11 cellular contexts compared by ENCODE assay signal in genomic region chr7:90552521-90552920, GRCh38. TPM values are rescaled to one million over a fixed set of nuclear protein-coding genes. Genes with fewer than 3 reads are reported as not detected.
A peak's percentile ranks its signal among the peaks of the same experiment; 100 is the strongest.
DNase-seq lines count a peak whose midpoint lies in the region; ATAC-seq and TF ChIP-seq lines count a peak whose summit lies in the region.
"Had no signal": no experiment of that assay in that cellular context is flagged by ENCODE, and none has a peak within 500 bp of the region (broad histone marks: within the 10 kb centered on the region; RNA-seq: fewer than 3 reads in every experiment).

No MANE protein-coding gene starts in this region.

- TF ChIP-seq EP300 in esophagus muscularis mucosa (IDR thresholded peaks at IDR 0.05): no peak

- BruUV-seq in PC-3 (replicated peaks; lab: Mats Ljungman, UMichigan): no TSS peak

- no peaks in the 10 kb centered on the region for H3K9me2 ChIP-seq in PC-3 (replicated peaks; ENCODE audit: low read length)

- no peaks in the 10 kb centered on the region for H3K4me1 ChIP-seq in heart left ventricle
- H3K4me1 ChIP-seq in right atrium auricular region: no peaks in the 10 kb centered on the region
- peaks cover 6% of the 10 kb centered on the region; the same call in 1 of the 2 replicates for H3K4me1 ChIP-seq in PC-3 (ENCODE audit: insufficient read depth, low read length)
- H3K4me1 ChIP-seq in esophagus muscularis mucosa: no peaks in the 10 kb centered on the region
- no peaks in the 10 kb centered on the region for H3K4me1 ChIP-seq in tibial artery

- no peak overlapping the region for H3K4me2 ChIP-seq in PC-3 (ENCODE audit: low read length)

- H3K36me3 ChIP-seq in heart left ventricle (no peaks in the 10 kb centered on the region), right atrium auricular region (no peaks in the 10 kb centered on the region), PC-3 (ENCODE audit: low read depth, low read length) (no peaks in the 10 kb centered on the region), esophagus muscularis mucosa (no peaks in the 10 kb centered on the region), tibial artery (no peaks in the 10 kb centered on the region)

- no peaks in the 10 kb centered on the region for H3K27me3 ChIP-seq in heart left ventricle
- H3K27me3 ChIP-seq in right atrium auricular region: no peaks in the 10 kb centered on the region
- no peaks in the 10 kb centered on the region for H3K27me3 ChIP-seq in PC-3 (ENCODE audit: low read length)
- H3K27me3 ChIP-seq in esophagus muscularis mucosa: no peaks in the 10 kb centered on the region
- no peaks in the 10 kb centered on the region for H3K27me3 ChIP-seq in tibial artery

- peak in 11 of 12 donors; percentile 18 to 63 (median 49) for TF ChIP-seq CTCF in heart left ventricle (IDR thresholded peaks at IDR 0.05)
- peak in 1 of 2 donors; percentile 56 for TF ChIP-seq CTCF in right atrium auricular region (IDR thresholded peaks at IDR 0.05)
- TF ChIP-seq CTCF in PC-3 (conservative IDR thresholded peaks at IDR 0.05; ENCODE audit: low read depth, low read length): peak; percentile 53; the same call in 1 of the 2 replicates
- peak; percentile 12 to 33 (median 27) for TF ChIP-seq CTCF in esophagus muscularis mucosa (IDR thresholded peaks at IDR 0.05)
- peak; percentile 29 to 37 for TF ChIP-seq CTCF in tibial artery (IDR thresholded peaks at IDR 0.05)

- H2AFZ ChIP-seq in PC-3 (ENCODE audit: low read length): no peak overlapping the region

- H3K79me2 ChIP-seq in PC-3 (ENCODE audit: low read length): no peaks in the 10 kb centered on the region

- no peaks in the 10 kb centered on the region for H3F3A ChIP-seq in PC-3 (ENCODE audit: low read length, unreplicated experiment)

- peak in 1 of 4 donors; percentile 57 for ATAC-seq in heart left ventricle
- ATAC-seq in PC-3: peak; percentile 79
- ATAC-seq in GM21526 (IDR thresholded peaks at IDR 0.05; ENCODE audit: low FRiP score, unreplicated experiment): no peak
- no peak for ATAC-seq in activated naive CD4-positive, alpha-beta T cell treated with anti-CD3 and anti-CD28 coated beads, Interleukin-2, amount 50 U/mL, for 72 hours

- WGBS in heart left ventricle, 4 donors: 49 to 71% (median 56%) methylated on average over 1 of the region's 1 CpG
- WGBS in esophagus muscularis mucosa: 71% methylated on average over 1 of the region's 1 CpG

- intact Hi-C loops in heart left ventricle (cut with DNase I) (loop anchor here in 9 of 10 donors (1.0 to 5.0 kb wide), 9 partner anchors 45 to 485 kb away; partner anchors contain the start of gene CDK14 (in 1 of the 9)), PC-3 (cut with micrococcal nuclease) (loop anchor here (1.0 to 5.0 kb wide), 2 partner anchors 45 to 482 kb away; partner anchors contain the start of gene CDK14), esophagus muscularis mucosa (cut with DNase I) (loop anchor here (5.0 to 10.0 kb wide), 2 partner anchors 75 to 482 kb away; no protein-coding TSS in a partner anchor), tibial artery (cut with DNase I; ENCODE audit: low total_unique reads) (loop anchor here (1.0 to 5.0 kb wide), 2 partner anchors 45 to 485 kb away; no protein-coding TSS in a partner anchor)

- CTCF ChIA-PET in PC-3 (lab: Charles Lee): interaction anchor here (0.7 kb wide), 1 partner anchor 398 kb away, joined by 5 read pairs; no protein-coding TSS in a partner anchor

- no peaks in the 10 kb centered on the region for H3K9me3 Mint-ChIP-seq in activated naive CD4-positive, alpha-beta T cell treated with anti-CD3 and anti-CD28 coated beads, Interleukin-2, amount 50 U/mL, for 72 hours

- H3K27ac ChIP-seq in heart left ventricle: no peak overlapping the region
- H3K27ac ChIP-seq in right atrium auricular region: no peak overlapping the region
- H3K27ac ChIP-seq in PC-3 (ENCODE audit: low read length): no peak overlapping the region
- H3K27ac ChIP-seq in esophagus muscularis mucosa (replicated peaks in 1 of 4): no peak overlapping the region
- no peak overlapping the region for H3K27ac ChIP-seq in tibial artery

- TF ChIP-seq POLR2A in heart left ventricle (IDR thresholded peaks at IDR 0.05) (no peak), esophagus muscularis mucosa (IDR thresholded peaks at IDR 0.05; ENCODE audit: low read depth) (no peak)

- H4K20me1 ChIP-seq in PC-3 (ENCODE audit: low read length): no peaks in the 10 kb centered on the region

- no peak overlapping the region for H3K27ac Mint-ChIP-seq in activated naive CD4-positive, alpha-beta T cell treated with anti-CD3 and anti-CD28 coated beads, Interleukin-2, amount 50 U/mL, for 72 hours
- H3K27ac Mint-ChIP-seq: CD8-positive, alpha-beta memory T cell had no signal

- H3K4me3 ChIP-seq in heart left ventricle (no peak overlapping the region), right atrium auricular region (no peak overlapping the region), PC-3 (ENCODE audit: low read length) (no peak overlapping the region), esophagus muscularis mucosa (no peak overlapping the region), tibial artery (no peak overlapping the region)

- no peak overlapping the region for H3K9ac ChIP-seq in PC-3 (ENCODE audit: low read length)

- POLR2A ChIA-PET in PC-3 (lab: Charles Lee; ENCODE audit: unreplicated experiment): no interaction called here

- H3K9me3 ChIP-seq in heart left ventricle: no peaks in the 10 kb centered on the region
- H3K9me3 ChIP-seq in right atrium auricular region: no peaks in the 10 kb centered on the region
- no peaks in the 10 kb centered on the region for H3K9me3 ChIP-seq in PC-3 (ENCODE audit: low read length)
- no peaks in the 10 kb centered on the region for H3K9me3 ChIP-seq in esophagus muscularis mucosa
- H3K9me3 ChIP-seq in tibial artery: no peaks in the 10 kb centered on the region

- DNase-seq in heart left ventricle (no peak), right atrium auricular region (ENCODE audit: low spot score) (no peak), PC-3 (peak; percentile 61), esophagus muscularis mucosa (ENCODE audit: extremely low spot score) (no peak), tibial artery (no peak), ecto neural progenitor cell (ENCODE audit: low spot score) (no peak)
- no peak for DNase-seq in activated naive CD4-positive, alpha-beta T cell treated with anti-CD3 and anti-CD28 coated beads, Interleukin-2, amount 50 U/mL, for 72 hours (ENCODE audit: low spot score in 2 of 2)
- DNase-seq: CD8-positive, alpha-beta memory T cell; NCI-H146; T-helper 1 cell had no signal

- H3K36me3 Mint-ChIP-seq in activated naive CD4-positive, alpha-beta T cell treated with anti-CD3 and anti-CD28 coated beads, Interleukin-2, amount 50 U/mL, for 72 hours: no peaks in the 10 kb centered on the region
- H3K36me3 Mint-ChIP-seq: CD8-positive, alpha-beta memory T cell had no signal

RNA-seq across cellular contexts. Expression of gene CDK14, which starts 43.6 kb away (rescaled TPM):
- total RNA-seq in heart left ventricle: 10 to 100 TPM; 12.2 to 37.7 (median 26.3) TPM
- 10 to 100 TPM in 1 of 2 donors, 1 to 10 TPM in 1; 2.9 to 13.9 TPM for polyA plus RNA-seq in heart left ventricle
- 10 to 100 TPM; 21.5 to 37.9 TPM for total RNA-seq in right atrium auricular region
- total RNA-seq in PC-3 (2014; rRNA removed): 6.6 and 8.2 TPM in 2 replicates
- total RNA-seq in esophagus muscularis mucosa: 10 to 100 TPM in 3 of 4 donors, 1 to 10 TPM in 1; 9.6 to 17.7 (median 14.3) TPM
- total RNA-seq in activated naive CD4-positive, alpha-beta T cell treated with anti-CD3 and anti-CD28 coated beads, Interleukin-2, amount 50 U/mL, for 72 hours: under 1 TPM; 0.05 to 0.80 TPM
